14 cellular contexts compared by ENCODE assay signal in the genomic region with DNA sequence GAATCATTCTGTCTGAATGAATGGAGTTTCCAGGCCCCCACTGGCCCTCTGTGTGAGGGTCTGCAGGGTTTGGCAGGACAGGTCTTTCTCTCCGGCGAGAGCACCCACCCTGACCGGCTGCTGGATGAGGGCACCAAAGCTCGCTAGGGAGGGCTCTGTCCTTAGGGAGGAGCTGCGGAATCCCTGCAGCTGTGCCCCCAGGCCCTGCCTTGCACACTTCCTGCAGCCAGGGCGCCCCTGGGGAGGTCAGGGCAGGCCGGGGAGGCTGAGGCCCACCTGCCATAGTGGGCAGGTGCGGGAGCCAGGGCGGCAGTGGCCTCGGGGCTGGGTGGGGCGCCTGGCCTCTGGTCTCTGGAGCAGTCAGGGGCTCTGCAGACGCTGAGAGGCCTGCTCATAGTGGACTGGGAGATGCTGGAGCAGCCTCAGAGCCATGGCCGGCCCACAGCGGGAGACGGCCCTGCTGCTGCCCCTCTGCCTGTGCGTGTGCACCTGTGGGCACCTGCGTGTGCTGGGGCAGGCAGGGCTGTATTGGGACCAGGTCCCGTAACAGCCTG. TPM values are rescaled to one million over a fixed set of nuclear protein-coding genes. Genes with fewer than 3 reads are reported as not detected.
DNase-seq lines count a peak whose midpoint lies in the region; ATAC-seq, FAIRE-seq and TF ChIP-seq lines count a peak whose summit lies in the region.
"Had no signal": no experiment of that assay in that cellular context is flagged by ENCODE, and none has a peak within 500 bp of the region (broad histone marks: within the 10 kb centered on the region; RNA-seq: fewer than 3 reads in every experiment).

No MANE protein-coding gene starts in this region.

- H3K36me3 ChIP-seq in HepG2 (replicated peaks in 1 of 2; ENCODE audit: control insufficient read depth in 1 of 2, insufficient read depth in 2 of 2, low read length in 2 of 2) (no peaks in the 10 kb centered on the region; a peak in 1 of 5 replicates), right lobe of liver (no peaks in the 10 kb centered on the region), Karpas-422 (ENCODE audit: insufficient read depth, low read length) (0 out of 2 replicates have a peak, but pooled peaks cover 2% of the 10 kb centered on the region), K562 (ENCODE audit: control insufficient read depth, insufficient read depth, low read length) (no peaks in the 10 kb centered on the region), sigmoid colon (no peaks in the 10 kb centered on the region)
- H3K36me3 ChIP-seq: BE2C had no signal

- H3K79me2 ChIP-seq in HepG2 (ENCODE audit: insufficient read depth, low read length) (no peaks in the 10 kb centered on the region), Karpas-422 (ENCODE audit: low read length) (no peaks in the 10 kb centered on the region), K562 (ENCODE audit: control insufficient read depth, insufficient read depth, low read length) (no peaks in the 10 kb centered on the region)

- H3K27me3 ChIP-seq in HepG2 (ENCODE audit: control insufficient read depth in 1 of 2, insufficient read depth in 2 of 2, low read length in 2 of 2): peaks cover 21 to 87% of the 10 kb centered on the region in 2 experiments
- no peaks in the 10 kb centered on the region for H3K27me3 ChIP-seq in right lobe of liver
- H3K27me3 ChIP-seq in Karpas-422 (ENCODE audit: low read length): no peaks in the 10 kb centered on the region
- peaks cover 25 to 83% of the 10 kb centered on the region in 2 experiments; a peak in 4 of 5 replicates for H3K27me3 ChIP-seq in K562 (ENCODE audit: control insufficient read depth in 2 of 2, insufficient read depth in 2 of 2, low read length in 2 of 2)
- H3K27me3 ChIP-seq in sigmoid colon: peaks cover 32 to 91% (median 85%) of the 10 kb centered on the region in 3 donors

- H4K20me1 ChIP-seq in HepG2 (ENCODE audit: insufficient read depth, low read length) (no peaks in the 10 kb centered on the region), Karpas-422 (ENCODE audit: insufficient read depth, low read depth, low read length) (peaks cover 43% of the 10 kb centered on the region), K562 (replicated peaks; ENCODE audit: control insufficient read depth, insufficient read depth, low read length) (peaks cover 14% of the 10 kb centered on the region; the same call in 1 of the 2 replicates)

- H2AFZ ChIP-seq in HepG2 (ENCODE audit: low read length): no peak overlapping the region
- H2AFZ ChIP-seq in Karpas-422 (ENCODE audit: low read length): no peak overlapping the region
- no peak overlapping the region for H2AFZ ChIP-seq in K562 (ENCODE audit: low read depth, low read length)

- ATAC-seq in HepG2 (peak; percentile 12; the same call in 2 of the 3 replicates), right lobe of liver (no peak), K562 (no peak)

- H3K9ac ChIP-seq in HepG2 (ENCODE audit: insufficient read depth, low read depth, low read length): no peak overlapping the region
- H3K9ac ChIP-seq in Karpas-422 (ENCODE audit: low read length): peak overlapping the region; percentile 61
- H3K9ac ChIP-seq in K562 (ENCODE audit: insufficient read depth in 1 of 2, low read depth in 2 of 2, low read length in 2 of 2): no peak overlapping the region

- no peak for TF ChIP-seq CTCF in HepG2 (CRISPR knock-in tag; IDR thresholded peaks at IDR 0.05)
- no peak for TF ChIP-seq CTCF in right lobe of liver (IDR thresholded peaks at IDR 0.05)
- no peak for TF ChIP-seq CTCF in K562 (IDR thresholded peaks at IDR 0.05 in 2 of 3, conservative IDR thresholded peaks at IDR 0.05 in 1 of 3; ENCODE audit: insufficient read depth in 2 of 3, low read depth in 1 of 3, low read length in 3 of 3)
- no peak for TF ChIP-seq CTCF in sigmoid colon (IDR thresholded peaks at IDR 0.05)

- BruUV-seq in HepG2 (replicated peaks; lab: Mats Ljungman, UMichigan): no TSS peak
- BruUV-seq in K562 (replicated peaks; lab: Mats Ljungman, UMichigan): no TSS peak

- in situ Hi-C loops in HepG2 (cut with HindIII; ENCODE audit: extremely low pct_ligation_motif_present, low pct_unique_long_range_greater_than_20kb) (no loop called here), K562 (cut with MboI) (no loop called here)

- TF ChIP-seq RAD21 in HepG2 (CRISPR knock-in tag; IDR thresholded peaks at IDR 0.05) (no peak), K562 (CRISPR knock-in tag; conservative IDR thresholded peaks at IDR 0.05 in 1 of 2, IDR thresholded peaks at IDR 0.05 in 1 of 2) (no peak)

- H3K4me2 ChIP-seq in HepG2 (ENCODE audit: low read depth, low read length): no peak overlapping the region
- H3K4me2 ChIP-seq in Karpas-422 (ENCODE audit: low read depth, low read length, poor library complexity, severe bottlenecking): peak overlapping the region; percentile 65
- H3K4me2 ChIP-seq in K562 (ENCODE audit: insufficient read depth, low read length): no peak overlapping the region

- H3K9me3 ChIP-seq in HepG2 (ENCODE audit: low read length): no peaks in the 10 kb centered on the region
- no peaks in the 10 kb centered on the region for H3K9me3 ChIP-seq in right lobe of liver
- no peaks in the 10 kb centered on the region for H3K9me3 ChIP-seq in Karpas-422 (ENCODE audit: low read length)
- no peaks in the 10 kb centered on the region for H3K9me3 ChIP-seq in K562 (replicated peaks; ENCODE audit: control insufficient read depth, insufficient read depth, low read depth, low read length)
- H3K9me3 ChIP-seq in sigmoid colon: no peaks in the 10 kb centered on the region
- H3K9me3 ChIP-seq: BE2C had no signal

- no peak for TF ChIP-seq POLR2A in HepG2 (IDR thresholded peaks at IDR 0.05; ENCODE audit: insufficient read depth in 1 of 2, low read depth in 2 of 2, low read length in 2 of 2)
- no peak for TF ChIP-seq POLR2A in right lobe of liver (IDR thresholded peaks at IDR 0.05)
- no peak for TF ChIP-seq POLR2A in K562 (conservative IDR thresholded peaks at IDR 0.05)
- TF ChIP-seq POLR2A in sigmoid colon (IDR thresholded peaks at IDR 0.05): no peak

- no peaks in the 10 kb centered on the region for H3K9me1 ChIP-seq in K562 (ENCODE audit: control insufficient read depth, insufficient read depth, low read length)

- FAIRE-seq in HepG2 (lab: Jason Lieb, UNC) (no peak), K562 (lab: Jason Lieb, UNC) (no peak)
- FAIRE-seq: A204.1 had no signal

- no peaks in the 10 kb centered on the region for H3K9me2 ChIP-seq in Karpas-422 (replicated peaks; ENCODE audit: insufficient read depth, low read length)

- intact Hi-C loops in HepG2 (cut with micrococcal nuclease; ENCODE audit: unreplicated experiment) (no loop called here), right lobe of liver (cut with DNase I) (no loop called here), K562 (cut with micrococcal nuclease) (loop anchor here (10.0 kb wide), 1 partner anchor 136 kb away; a partner anchor contains a TSS), posterior vena cava (cut with DNase I) (no loop called here), sigmoid colon (cut with DNase I) (loop anchor here (10.0 kb wide), 1 partner anchor 136 kb away; a partner anchor contains a TSS)

- H3K27ac ChIP-seq in HepG2 (ENCODE audit: extremely low read length, insufficient read depth, low read length) (no peak overlapping the region), right lobe of liver (no peak overlapping the region), Karpas-422 (ENCODE audit: low read length) (peak overlapping the region; percentile 66), K562 (ENCODE audit: extremely low read depth, low read depth, low read length) (no peak overlapping the region), substantia nigra (ENCODE audit: low read depth, low read length, poor library complexity, severe bottlenecking) (no peak overlapping the region), sigmoid colon (no peak overlapping the region)

- no peak overlapping the region for H3K4me3 ChIP-seq in HepG2 (replicated peaks in 1 of 3; ENCODE audit: insufficient read depth in 1 of 3, low read depth in 2 of 3, low read length in 3 of 3)
- H3K4me3 ChIP-seq in right lobe of liver: no peak overlapping the region
- H3K4me3 ChIP-seq in Karpas-422 (ENCODE audit: low read length): peak overlapping the region; percentile 43; the same call in 1 of the 2 replicates
- no peak overlapping the region for H3K4me3 ChIP-seq in K562
- H3K4me3 ChIP-seq in sigmoid colon: no peak overlapping the region

- peaks cover 15% of the 10 kb centered on the region for H3K4me1 ChIP-seq in HepG2 (ENCODE audit: insufficient read depth, low read length)
- H3K4me1 ChIP-seq in right lobe of liver: peaks cover 0 to 5% (median 2%) of the 10 kb centered on the region in 4 donors
- peaks cover 32% of the 10 kb centered on the region for H3K4me1 ChIP-seq in Karpas-422 (ENCODE audit: low read length)
- H3K4me1 ChIP-seq in K562 (replicated peaks in 1 of 2; ENCODE audit: control insufficient read depth in 2 of 2, insufficient read depth in 2 of 2, low read length in 2 of 2): peaks cover 0 to 81% of the 10 kb centered on the region in 2 experiments; a peak in 2 of 5 replicates
- H3K4me1 ChIP-seq in sigmoid colon: peaks cover 0 to 12% (median 10%) of the 10 kb centered on the region in 4 donors
- H3K4me1 ChIP-seq: BE2C had no signal

- TF ChIP-seq EP300 in HepG2 (IDR thresholded peaks at IDR 0.05; ENCODE audit: low read depth in 2 of 2, low read length in 2 of 2) (no peak), HepG2 (CRISPR knock-in tag; IDR thresholded peaks at IDR 0.05; ENCODE audit: borderline replicate concordance) (no peak), K562 (IDR thresholded peaks at IDR 0.05; ENCODE audit: low read length) (no peak), sigmoid colon (IDR thresholded peaks at IDR 0.05) (no peak)

- CTCF ChIA-PET in HepG2 (lab: Yijun Ruan, JAX; ENCODE audit: low intra/inter-chr PET ratio, low total read pairs) (no interaction called here), K562 (lab: Yijun Ruan, JAX; ENCODE audit: low intra/inter-chr PET ratio) (no interaction called here)

- no CpG with 5 or more reads among the region's 18 CpGs for WGBS in HepG2 (ENCODE audit: low lambda C conversion rate)
- WGBS in right lobe of liver (ENCODE audit: insufficient coverage, low coverage, low lambda C conversion rate, missing lambda C conversion rate): no CpG with 5 or more reads among the region's 18 CpGs
- 23% methylated on average over 15 of the region's 18 CpGs for WGBS in K562 (ENCODE audit: insufficient coverage, low coverage, missing lambda C conversion rate)
- whole genome bisulfite sequencing in sigmoid colon, 2 donors: 53 to 74% methylated on average over 18 of the region's 18 CpGs

- POLR2A ChIA-PET in HepG2 (lab: Yijun Ruan, JAX) (no interaction called here), K562 (lab: Yijun Ruan, JAX) (interaction anchor here (0.6 to 0.7 kb wide), 2 partner anchors 62 to 139 kb away, joined by 3 read pairs; no protein-coding TSS in a partner anchor)

- DNase-seq in HepG2 (ENCODE audit: low spot score) (no peak), right lobe of liver (no peak), Karpas-422 (peak; percentile 71), K562 (ENCODE audit: extremely low read depth in 1 of 4, low spot score in 3 of 4) (no peak), posterior vena cava (ENCODE audit: low spot score) (no peak), substantia nigra (lab: John Stamatoyannopoulos, UW) (no peak), sigmoid colon (no peak), NCI-H526 (lab: John Stamatoyannopoulos, UW) (no peak)
- DNase-seq: BE2C; CD8-positive, alpha-beta memory T cell; DMS53; HCEC 1CT; HFFc6 had no signal

RNA-seq across cellular contexts. Expression of a gene that starts 36.1 kb away (rescaled TPM):
- total RNA-seq in HepG2 (2016; rRNA removed; fragmentation: Illumina TruSeq; extraction: Trizol) (16.0 and 20.5 TPM in 2 replicates), right lobe of liver (10 to 100 TPM; 14.6 to 24.3 (median 20.0) TPM), K562 (2014; rRNA removed) (22.4 and 27.5 TPM in 2 replicates), K562 (2014; rRNA removed; fragmentation: Illumina TruSeq; extraction: Trizol) (13.9 and 16.5 TPM in 2 replicates), K562 (2015; rRNA removed; fragmentation: Illumina TruSeq; extraction: Trizol) (22.4 and 22.9 TPM in 2 replicates), K562 (2021) (41.0 and 41.9 TPM in 2 replicates), posterior vena cava (10 to 100 TPM; 52.6 to 54.2 TPM), sigmoid colon (10 to 100 TPM; 45.7 to 68.7 (median 48.5) TPM)
- total RNA-seq in HepG2 (2016; cell fraction: cytosol; rRNA removed; fragmentation: Illumina TruSeq; extraction: Trizol; ENCODE audit: low read depth): 7.2 and 7.9 TPM in 2 replicates
- total RNA-seq in HepG2 (2016; cell fraction: insoluble cytoplasmic fraction; rRNA removed; fragmentation: Illumina TruSeq; extraction: Trizol): 14.6 and 19.5 TPM in 2 replicates
- 13.8 and 14.1 TPM in 2 replicates for total RNA-seq in HepG2 (2016; cell fraction: membrane; rRNA removed; fragmentation: Illumina TruSeq; extraction: Trizol)
- 11.2 and 13.3 TPM in 2 replicates for total RNA-seq in HepG2 (2016; cell fraction: nucleus; rRNA removed; fragmentation: Illumina TruSeq; extraction: Trizol)
- polyA plus RNA-seq in HepG2 (2011; rRNA removed) (9.2 and 11.8 TPM in 2 replicates), K562 (2011; rRNA removed) (15.5 and 18.8 TPM in 2 replicates), K562 (2014; fragmentation: Illumina TruSeq; extraction: Trizol) (22.9 and 25.8 TPM in 2 replicates), K562 (2014; fragmentation: Nextera tagmentation; extraction: Ambion mirVana) (1 to 10 TPM; 1.4 to 3.7 TPM), K562 (2014; rRNA removed) (25.6 and 26.4 TPM in 2 replicates), sigmoid colon (10 to 100 TPM; 18.6 to 60.9 (median 36.1) TPM)
- 6.8 and 8.3 TPM in 2 replicates for polyA plus RNA-seq in HepG2 (2011; cell fraction: cytosol; rRNA removed)
- 26.9 and 28.5 TPM in 2 replicates for polyA plus RNA-seq in HepG2 (2011; cell fraction: nucleus; rRNA removed)
- polyA plus RNA-seq in HepG2 (2012): 14.6 and 15.2 TPM in 2 replicates
- 5.5 and 5.9 TPM in 2 replicates for polyA plus RNA-seq in HepG2 (2016; cell fraction: cytosol; fragmentation: Illumina TruSeq; extraction: Trizol; ENCODE audit: low read depth)
- 14.3 and 16.5 TPM in 2 replicates for polyA plus RNA-seq in HepG2 (2016; cell fraction: insoluble cytoplasmic fraction; fragmentation: Illumina TruSeq; extraction: Trizol; ENCODE audit: low read depth)
- 7.8 and 8.8 TPM in 2 replicates for polyA plus RNA-seq in HepG2 (2016; cell fraction: membrane; fragmentation: Illumina TruSeq; extraction: Trizol; ENCODE audit: low read depth)
- 28.1 and 32.7 TPM in 2 replicates for polyA plus RNA-seq in HepG2 (2016; cell fraction: nucleus; fragmentation: Illumina TruSeq; extraction: Trizol; ENCODE audit: insufficient read depth, low read depth)
- polyA minus RNA-seq in HepG2 (2011; rRNA and poly(A)+ RNA removed; ENCODE audit: low replicate concordance): 15.9 and 55.4 TPM in 2 replicates
- 6.1 and 7.2 TPM in 2 replicates for polyA minus RNA-seq in HepG2 (2011; cell fraction: cytosol; rRNA and poly(A)+ RNA removed)
- 12.9 and 14.2 TPM in 2 replicates for polyA minus RNA-seq in HepG2 (2011; cell fraction: nucleus; rRNA and poly(A)+ RNA removed)
- 24.4 and 39.8 TPM in 2 replicates for total RNA-seq in Karpas-422 (2014; rRNA removed; shearing (Covaris generic); ENCODE audit: low replicate concordance)
- 103 and 177 TPM in 2 replicates for total RNA-seq in K562 (2011; cell fraction: chromatin; rRNA removed; ENCODE audit: low replicate concordance)
- total RNA-seq in K562 (2011; cell fraction: nucleolus; rRNA removed): 66.8 and 69.0 TPM in 2 replicates
- total RNA-seq in K562 (2011; cell fraction: nucleoplasm; rRNA removed): 75.2 and 79.0 TPM in 2 replicates
- 12.0 and 15.7 TPM in 2 replicates for polyA plus RNA-seq in K562 (2011; cell fraction: cytosol; rRNA removed)
- polyA plus RNA-seq in K562 (2011; cell fraction: nucleus; rRNA removed): 37.6 and 54.4 TPM in 2 replicates
- polyA plus RNA-seq in K562 (2012): 34.5 and 78.0 TPM in 2 replicates
- 13.4 and 17.1 TPM in 2 replicates for polyA minus RNA-seq in K562 (2011; rRNA and poly(A)+ RNA removed)
- polyA minus RNA-seq in K562 (2011; cell fraction: cytosol; rRNA and poly(A)+ RNA removed): 14.6 and 14.7 TPM in 2 replicates
- polyA minus RNA-seq in K562 (2011; cell fraction: nucleus; rRNA and poly(A)+ RNA removed): 18.3 and 25.2 TPM in 2 replicates

RNA-seq across cellular contexts. Expression of a gene that starts 45.2 kb away (rescaled TPM):
- 1.2 and 1.8 TPM in 2 replicates for total RNA-seq in HepG2 (2016; rRNA removed; fragmentation: Illumina TruSeq; extraction: Trizol)
- 0.30 and 0.35 TPM in 2 replicates for total RNA-seq in HepG2 (2016; cell fraction: cytosol; rRNA removed; fragmentation: Illumina TruSeq; extraction: Trizol; ENCODE audit: low read depth)
- 1.3 and 1.6 TPM in 2 replicates for total RNA-seq in HepG2 (2016; cell fraction: insoluble cytoplasmic fraction; rRNA removed; fragmentation: Illumina TruSeq; extraction: Trizol)
- 1.5 and 1.9 TPM in 2 replicates for total RNA-seq in HepG2 (2016; cell fraction: membrane; rRNA removed; fragmentation: Illumina TruSeq; extraction: Trizol)
- 1.1 and 1.2 TPM in 2 replicates for total RNA-seq in HepG2 (2016; cell fraction: nucleus; rRNA removed; fragmentation: Illumina TruSeq; extraction: Trizol)
- polyA plus RNA-seq in HepG2 (2011; rRNA removed): 1.5 and 1.9 TPM in 2 replicates
- polyA plus RNA-seq in HepG2 (2011; cell fraction: cytosol; rRNA removed): 1.4 TPM in 2 replicates
- 2.2 and 2.4 TPM in 2 replicates for polyA plus RNA-seq in HepG2 (2011; cell fraction: nucleus; rRNA removed)
- 1.1 and 1.4 TPM in 2 replicates for polyA plus RNA-seq in HepG2 (2012)
- polyA plus RNA-seq in HepG2 (2016; cell fraction: cytosol; fragmentation: Illumina TruSeq; extraction: Trizol; ENCODE audit: low read depth): 0.37 and 0.43 TPM in 2 replicates
- 1.7 and 1.8 TPM in 2 replicates for polyA plus RNA-seq in HepG2 (2016; cell fraction: insoluble cytoplasmic fraction; fragmentation: Illumina TruSeq; extraction: Trizol; ENCODE audit: low read depth)
- 1.4 and 1.6 TPM in 2 replicates for polyA plus RNA-seq in HepG2 (2016; cell fraction: membrane; fragmentation: Illumina TruSeq; extraction: Trizol; ENCODE audit: low read depth)
- 1.9 and 2.4 TPM in 2 replicates for polyA plus RNA-seq in HepG2 (2016; cell fraction: nucleus; fragmentation: Illumina TruSeq; extraction: Trizol; ENCODE audit: insufficient read depth, low read depth)
- 0.76 and 1.0 TPM in 2 replicates for polyA minus RNA-seq in HepG2 (2011; rRNA and poly(A)+ RNA removed; ENCODE audit: low replicate concordance)
- 0.35 and 0.49 TPM in 2 replicates for polyA minus RNA-seq in HepG2 (2011; cell fraction: cytosol; rRNA and poly(A)+ RNA removed)
- 0.99 and 1.0 TPM in 2 replicates for polyA minus RNA-seq in HepG2 (2011; cell fraction: nucleus; rRNA and poly(A)+ RNA removed)
- total RNA-seq in right lobe of liver: 1 to 10 TPM in 2 of 6 experiments, under 1 TPM in 4; 0.32 to 1.8 (median 0.46) TPM
- 2.0 and 3.5 TPM in 2 replicates for total RNA-seq in Karpas-422 (2014; rRNA removed; shearing (Covaris generic); ENCODE audit: low replicate concordance)
- total RNA-seq in K562 (2011; cell fraction: chromatin; rRNA removed; ENCODE audit: low replicate concordance): 2.7 and 4.4 TPM in 2 replicates
- 4.6 and 5.5 TPM in 2 replicates for total RNA-seq in K562 (2011; cell fraction: nucleolus; rRNA removed)
- 3.2 and 4.1 TPM in 2 replicates for total RNA-seq in K562 (2011; cell fraction: nucleoplasm; rRNA removed)
- total RNA-seq in K562 (2014; rRNA removed): 4.7 and 6.7 TPM in 2 replicates
- 1.3 and 1.5 TPM in 2 replicates for total RNA-seq in K562 (2014; rRNA removed; fragmentation: Illumina TruSeq; extraction: Trizol)
- 2.1 and 2.9 TPM in 2 replicates for total RNA-seq in K562 (2015; rRNA removed; fragmentation: Illumina TruSeq; extraction: Trizol)
- 4.0 and 4.4 TPM in 2 replicates for total RNA-seq in K562 (2021)
- polyA plus RNA-seq in K562 (2011; rRNA removed): 2.6 and 3.7 TPM in 2 replicates
- 3.0 and 6.6 TPM in 2 replicates for polyA plus RNA-seq in K562 (2011; cell fraction: cytosol; rRNA removed)
- 4.7 and 8.2 TPM in 2 replicates for polyA plus RNA-seq in K562 (2011; cell fraction: nucleus; rRNA removed)
- polyA plus RNA-seq in K562 (2012): 3.0 and 3.6 TPM in 2 replicates
- polyA plus RNA-seq in K562 (2014; fragmentation: Illumina TruSeq; extraction: Trizol): 3.6 and 3.7 TPM in 2 replicates
- not detected for polyA plus RNA-seq in K562 (2014; fragmentation: Nextera tagmentation; extraction: Ambion mirVana)
- polyA plus RNA-seq in K562 (2014; rRNA removed): 5.8 and 7.3 TPM in 2 replicates
- 0.99 and 1.2 TPM in 2 replicates for polyA minus RNA-seq in K562 (2011; rRNA and poly(A)+ RNA removed)
- polyA minus RNA-seq in K562 (2011; cell fraction: cytosol; rRNA and poly(A)+ RNA removed): 0.82 and 2.1 TPM in 2 replicates
- 3.0 and 3.6 TPM in 2 replicates for polyA minus RNA-seq in K562 (2011; cell fraction: nucleus; rRNA and poly(A)+ RNA removed)
- total RNA-seq in posterior vena cava: under 1 TPM; 0.69 to 0.71 TPM
- total RNA-seq in sigmoid colon: 1 to 10 TPM in 3 of 4 donors, under 1 TPM in 1; 0.83 to 2.5 (median 2.4) TPM
- 10 to 100 TPM; 12.0 to 51.3 (median 19.9) TPM for polyA plus RNA-seq in sigmoid colon

Comparison
In these comparisons a context has a peak if more than half of its experiments do, and no peak if none do; other contexts are left out.
1. intact Hi-C loops: an anchor here in K562 (10.0 kb wide) and sigmoid colon (10.0 kb wide); none called in HepG2, right lobe of liver and posterior vena cava.